7 cellular contexts compared by ENCODE assay signal in the genomic region with DNA sequence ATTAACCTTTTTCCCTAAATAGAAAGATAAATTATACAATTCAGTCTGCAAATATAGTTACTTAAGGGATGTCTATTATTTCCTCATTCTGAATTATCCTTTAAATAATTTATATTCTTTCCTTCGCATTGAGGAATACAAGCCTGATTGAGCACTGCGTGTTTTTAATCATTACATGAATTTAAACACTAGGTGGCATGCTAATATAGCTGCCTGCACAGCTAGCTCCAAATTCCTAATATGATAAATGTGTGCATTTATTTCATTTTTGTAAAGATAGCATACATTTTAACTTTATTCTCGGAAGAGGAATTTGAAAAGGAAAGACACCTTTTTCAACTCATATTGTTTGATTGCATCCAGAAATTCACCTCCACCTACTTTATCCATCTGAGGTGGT.
DNase-seq lines count a peak whose midpoint lies in the region; ATAC-seq, FAIRE-seq and TF ChIP-seq lines count a peak whose summit lies in the region.
"Not testable (repeated sequence)": the region's sequence is repeated elsewhere in the genome, so short reads cannot be mapped to it uniquely, and the experiment has no call there.

No MANE protein-coding gene starts in this region.

- not testable (repeated sequence) for H3K27ac ChIP-seq in Peyer's patch; H1 (ENCODE audit: low read depth, low read length); heart left ventricle; neural cell (ENCODE audit: low read length)

- POLR2A ChIA-PET in H1 (lab: Charles Lee; ENCODE audit: partially characterized antibody), result not testable (repeated sequence)

- not testable (repeated sequence) for H3K4me3 ChIP-seq in Peyer's patch; astrocyte of the spinal cord (ENCODE audit: low read depth, low read length); H1 (ENCODE audit: extremely low read depth in 1 of 4, insufficient read depth in 2 of 4, low read depth in 3 of 4, low read length in 4 of 4); heart left ventricle; neural cell (ENCODE audit: low read length)

- not testable (repeated sequence) for H2AK5ac ChIP-seq in H1 (ENCODE audit: low read depth, low read length)

- H3K14ac ChIP-seq in H1 (ENCODE audit: insufficient read length), result not testable (repeated sequence)

- peak; percentile 20 to 40; a peak in 3 of 4 replicates for TF ChIP-seq RAD21 in H1 (IDR thresholded peaks at IDR 0.05 in 1 of 2, conservative IDR thresholded peaks at IDR 0.05 in 1 of 2; ENCODE audit: low read depth in 2 of 2, low read length in 2 of 2)
- TF ChIP-seq RAD21 in neural cell (conservative IDR thresholded peaks at IDR 0.05), result peak; percentile 43

- not testable (repeated sequence) for H2BK15ac ChIP-seq in H1 (ENCODE audit: low read length)

- TF ChIP-seq POLR2A in Peyer's patch (IDR thresholded peaks at IDR 0.05); H1 (IDR thresholded peaks at IDR 0.05; ENCODE audit: control extremely low read depth in 1 of 2, low read depth in 2 of 2, low read length in 2 of 2); heart left ventricle (IDR thresholded peaks at IDR 0.05): not testable (repeated sequence)

- H3K18ac ChIP-seq in H1 (ENCODE audit: extremely low read depth, low read length), result not testable (repeated sequence)

- H4K20me1 ChIP-seq in H1 (replicated peaks in 1 of 2; ENCODE audit: control insufficient read depth in 1 of 2, insufficient read depth in 2 of 2, low read length in 2 of 2); neural cell (ENCODE audit: insufficient read depth): not testable (repeated sequence)

- TF ChIP-seq CTCF in Peyer's patch (IDR thresholded peaks at IDR 0.05) (peak in 4 of 6 experiments; percentile 5 to 39 (median 22)), astrocyte of the spinal cord (IDR thresholded peaks at IDR 0.05; ENCODE audit: low read depth, low read length) (peak; percentile 33), heart left ventricle (IDR thresholded peaks at IDR 0.05) (peak in 8 of 12 donors; percentile 27 to 51 (median 41)), neural cell (IDR thresholded peaks at IDR 0.05; ENCODE audit: poor library complexity, severe bottlenecking) (peak; percentile 36)
- TF ChIP-seq CTCF in H1 (IDR thresholded peaks at IDR 0.05; ENCODE audit: control extremely low read depth in 1 of 3, insufficient read depth in 1 of 3, low read depth in 1 of 3, low read length in 3 of 3), result not testable (repeated sequence)

- H3K4me2 ChIP-seq in H1 (ENCODE audit: insufficient read depth in 1 of 2, low read depth in 2 of 2, low read length in 2 of 2); neural cell (ENCODE audit: low read length): not testable (repeated sequence)

- not testable (repeated sequence) for ATAC-seq in heart left ventricle

- not testable (repeated sequence) for H3K4ac ChIP-seq in H1 (replicated peaks; ENCODE audit: insufficient read length, low read depth, low read length)

- not testable (repeated sequence) for H4K8ac ChIP-seq in H1 (ENCODE audit: extremely low read depth, insufficient read depth, low read length)

- H3K4me1 ChIP-seq in Peyer's patch; H1 (replicated peaks in 1 of 4; ENCODE audit: control insufficient read depth in 3 of 4, insufficient read depth in 4 of 4, low read length in 3 of 4); heart left ventricle: not testable (repeated sequence)

- H3K27me3 ChIP-seq in Peyer's patch; H1 (replicated peaks in 1 of 4; ENCODE audit: control insufficient read depth in 3 of 4, extremely low read depth in 1 of 4, insufficient read depth in 3 of 4, low read length in 3 of 4); heart left ventricle; neural cell (ENCODE audit: insufficient read depth, low read depth, low read length): not testable (repeated sequence)

- TF ChIP-seq EP300 in H1 (IDR thresholded peaks at IDR 0.05; ENCODE audit: borderline replicate concordance in 1 of 2, low read depth in 2 of 2, low read length in 2 of 2); neural cell (conservative IDR thresholded peaks at IDR 0.05; ENCODE audit: poor library complexity, severe bottlenecking): not testable (repeated sequence)

- 42% methylated on average over 3 of the region's 3 CpGs; no CpG with 5 or more reads in 1 of the 2 experiments for WGBS in H1 (ENCODE audit: extremely low coverage in 1 of 2, insufficient coverage in 1 of 2, insufficient read length in 1 of 2, insufficient replicate concordance in 2 of 2, low coverage in 1 of 2, low lambda C conversion rate in 2 of 2, missing lambda C conversion rate in 1 of 2), 2 experiments
- 26 to 34% (median 29%) methylated on average over 3 of the region's 3 CpGs for WGBS in heart left ventricle, 4 donors

- not testable (repeated sequence) for H3K79me1 ChIP-seq in H1 (ENCODE audit: low read depth, low read length)

- not testable (repeated sequence) for H4K91ac ChIP-seq in H1 (replicated peaks; ENCODE audit: insufficient read length, low read length)

- CTCF ChIA-PET in H1 (lab: Charles Lee; ENCODE audit: partially characterized antibody), result interaction anchor here (0.9 kb wide), 1 partner anchor 74 kb away, joined by 3 read pairs; no protein-coding TSS in a partner anchor

- DNase-seq in EH (ENCODE audit: low read depth) (peak; percentile 20), LHCN-M2 (ENCODE audit: low read depth) (peak; percentile 2), astrocyte of the spinal cord (ENCODE audit: low read depth, low spot score) (peak; percentile 9)
- not testable (repeated sequence) for DNase-seq in Peyer's patch; H1 (ENCODE audit: low read depth in 1 of 2, low spot score in 2 of 2); heart left ventricle

- H3K9me3 ChIP-seq in Peyer's patch; H1 (ENCODE audit: insufficient read depth in 2 of 2, low read depth in 1 of 2, low read length in 1 of 2); heart left ventricle; neural cell (ENCODE audit: low read length): not testable (repeated sequence)

- not testable (repeated sequence) for H4K5ac ChIP-seq in H1 (ENCODE audit: insufficient read length, low read depth, low read length)

- H3K36me3 ChIP-seq in Peyer's patch; H1 (ENCODE audit: control insufficient read depth in 2 of 4, insufficient read depth in 4 of 4, low read length in 3 of 4); heart left ventricle; neural cell (ENCODE audit: insufficient read depth, low read length): not testable (repeated sequence)

- not testable (repeated sequence) for H3K9ac ChIP-seq in H1 (replicated peaks in 1 of 4; ENCODE audit: extremely low read depth in 1 of 4, low read depth in 3 of 4, low read length in 3 of 4); neural cell (ENCODE audit: low read length)

- in situ Hi-C loops in astrocyte of the spinal cord (cut with HindIII; ENCODE audit: low sequenced_read_pairs), result not testable (repeated sequence)

- intact Hi-C loops in heart left ventricle (cut with DNase I), result loop anchor here in 7 of 10 donors (2.0 to 10.0 kb wide), 6 partner anchors 427 to 523 kb away; no protein-coding TSS in a partner anchor

- not testable (repeated sequence) for H2BK5ac ChIP-seq in H1 (ENCODE audit: low read depth, low read length)

- not testable (repeated sequence) for H2BK12ac ChIP-seq in H1 (ENCODE audit: low read depth, low read length)

- H3K23me2 ChIP-seq in H1 (ENCODE audit: low read depth, low read length), result not testable (repeated sequence)

- not testable (repeated sequence) for FAIRE-seq in H1 (lab: Jason Lieb, UNC)

- H3K79me2 ChIP-seq in H1 (ENCODE audit: control insufficient read depth in 1 of 2, insufficient read depth in 2 of 2, low read length in 2 of 2); neural cell (replicated peaks; ENCODE audit: insufficient read depth, low read length): not testable (repeated sequence)

- H3F3A ChIP-seq in neural cell (ENCODE audit: insufficient read depth, low read length, poor library complexity, severe bottlenecking), result not testable (repeated sequence)

- H2AFZ ChIP-seq in H1 (ENCODE audit: low read length); neural cell (ENCODE audit: low read depth, low read length): not testable (repeated sequence)

- H2BK20ac ChIP-seq in H1 (ENCODE audit: low read length), result not testable (repeated sequence)

- H3K23ac ChIP-seq in H1 (ENCODE audit: insufficient read length), result not testable (repeated sequence)

- H3K56ac ChIP-seq in H1 (replicated peaks; ENCODE audit: insufficient read length, low read depth, low read length), result not testable (repeated sequence)

- not testable (repeated sequence) for H2BK120ac ChIP-seq in H1 (replicated peaks; ENCODE audit: low read depth, low read length)

- H3K9me2 ChIP-seq in neural cell (ENCODE audit: insufficient read depth, low read length), result not testable (repeated sequence)

TF ChIP-seq in neural cell, 6 proteins besides CTCF, POLR2A, EP300 and RAD21:
- peak; percentile 34 for TF ChIP-seq SMC3 (conservative IDR thresholded peaks at IDR 0.05; ENCODE audit: poor library complexity)
